8 cellular contexts compared by ENCODE assay signal in genomic region chr10:95133016-95133752, GRCh38.
DNase-seq lines count a peak whose midpoint lies in the region; ATAC-seq and TF ChIP-seq lines count a peak whose summit lies in the region.

No MANE protein-coding gene starts in this region.

- TF ChIP-seq CTCF in RWPE2 (IDR thresholded peaks at IDR 0.05; ENCODE audit: poor library complexity, severe bottlenecking) (peak; percentile 70), retinal pigment epithelial cell (conservative IDR thresholded peaks at IDR 0.05; ENCODE audit: low read depth, low read length) (peak; percentile 72)

- no peak overlapping the region for H3K4me3 ChIP-seq in GM23248
- H3K4me3 ChIP-seq in Karpas-422 (ENCODE audit: low read length) = no peak overlapping the region
- no peak overlapping the region for H3K4me3 ChIP-seq in RWPE2 (ENCODE audit: severe bottlenecking)
- no peak overlapping the region for H3K4me3 ChIP-seq in retinal pigment epithelial cell (ENCODE audit: low read length)

- 36 to 37% methylated on average over 4 of the region's 4 CpGs for WGBS in GM23248 (ENCODE audit: low coverage in 1 of 2, low lambda C conversion rate in 2 of 2, missing lambda C conversion rate in 2 of 2), 2 experiments

- in situ Hi-C loops in GM23248 (cut with MboI) = no loop called here

- H3K27me3 ChIP-seq in GM23248 (replicated peaks; ENCODE audit: insufficient read depth) = no peaks in the 10 kb centered on the region
- no peaks in the 10 kb centered on the region for H3K27me3 ChIP-seq in Karpas-422 (ENCODE audit: low read length)
- H3K27me3 ChIP-seq in RWPE2 (ENCODE audit: insufficient read depth, poor library complexity, severe bottlenecking) = no peaks in the 10 kb centered on the region

- H4K20me1 ChIP-seq in GM23248 (ENCODE audit: insufficient read depth) (no peaks in the 10 kb centered on the region), Karpas-422 (ENCODE audit: insufficient read depth, low read depth, low read length) (no peaks in the 10 kb centered on the region)

- H3F3A ChIP-seq in GM23248 (ENCODE audit: insufficient read depth) = no peaks in the 10 kb centered on the region

- no peak overlapping the region for H3K9ac ChIP-seq in GM23248
- no peak overlapping the region for H3K9ac ChIP-seq in Karpas-422 (ENCODE audit: low read length)

- H3K79me2 ChIP-seq in GM23248 (ENCODE audit: insufficient read depth) = no peaks in the 10 kb centered on the region
- H3K79me2 ChIP-seq in Karpas-422 (ENCODE audit: low read length) = no peaks in the 10 kb centered on the region

- H3K4me1 ChIP-seq in GM23248 (ENCODE audit: insufficient read depth) = no peaks in the 10 kb centered on the region
- peaks cover 6% of the 10 kb centered on the region for H3K4me1 ChIP-seq in Karpas-422 (ENCODE audit: low read length)
- H3K4me1 ChIP-seq in RWPE2 (ENCODE audit: insufficient read depth, poor library complexity, severe bottlenecking) = no peaks in the 10 kb centered on the region

- 0 out of 3 replicates have a peak, but pooled peaks have one; percentile 45 for ATAC-seq in RWPE2 (ENCODE audit: low read depth)
- ATAC-seq in Right ventricle myocardium superior (ENCODE audit: poor library complexity) = peak; percentile 45

- DNase-seq in GM03348 (ENCODE audit: low spot score) (peak; percentile 48), GM23248 (peak; percentile 85), Karpas-422 (peak; percentile 90), RWPE2 (ENCODE audit: low spot score) (no peak), Right ventricle myocardium superior (peak; percentile 57), retinal pigment epithelial cell (ENCODE audit: low read depth) (peak; percentile 13), DMS79 treated with DMSO at 0.1 percent for 48 hours (lab: John Stamatoyannopoulos, UW) (no peak)
- peak; percentile 80 for DNase-seq in activated effector memory CD4-positive, alpha-beta T cell treated with anti-CD3 and anti-CD28 coated beads, Interleukin-2, amount 50 U/mL, for 16 hours

- no peaks in the 10 kb centered on the region for H3K9me2 ChIP-seq in GM23248 (ENCODE audit: insufficient read depth)
- no peaks in the 10 kb centered on the region for H3K9me2 ChIP-seq in Karpas-422 (replicated peaks; ENCODE audit: insufficient read depth, low read length)

- no peak overlapping the region for H3K4me2 ChIP-seq in GM23248 (ENCODE audit: unreplicated experiment)
- no peak overlapping the region for H3K4me2 ChIP-seq in Karpas-422 (ENCODE audit: low read depth, low read length, poor library complexity, severe bottlenecking)

- H2AFZ ChIP-seq in GM23248 (no peak overlapping the region), Karpas-422 (ENCODE audit: low read length) (no peak overlapping the region)

- H3K9me3 ChIP-seq in GM23248 (ENCODE audit: low read depth) (no peaks in the 10 kb centered on the region), Karpas-422 (ENCODE audit: low read length) (no peaks in the 10 kb centered on the region), RWPE2 (ENCODE audit: severe bottlenecking) (no peaks in the 10 kb centered on the region)

- no peak overlapping the region for H3K27ac ChIP-seq in GM23248
- H3K27ac ChIP-seq in Karpas-422 (ENCODE audit: low read length) = no peak overlapping the region
- no peak overlapping the region for H3K27ac ChIP-seq in RWPE2 (ENCODE audit: poor library complexity, severe bottlenecking)

- H3K36me3 ChIP-seq in GM23248 (ENCODE audit: low read depth) = no peaks in the 10 kb centered on the region
- no peaks in the 10 kb centered on the region for H3K36me3 ChIP-seq in Karpas-422 (ENCODE audit: insufficient read depth, low read length)
- H3K36me3 ChIP-seq in RWPE2 (ENCODE audit: low read depth) = no peaks in the 10 kb centered on the region

- intact Hi-C loops in Right ventricle myocardium superior (cut with DNase I) = no loop called here

Comparison
In these comparisons a context has a peak if more than half of its experiments do, and no peak if none do; other contexts are left out.
1. DNase-seq: peak in GM03348 (single experiment), GM23248 (single experiment), Karpas-422 (single experiment), activated effector memory CD4-positive, alpha-beta T cell treated with anti-CD3 and anti-CD28 coated beads, Interleukin-2, amount 50 U/mL, for 16 hours (single experiment), Right ventricle myocardium superior (single experiment) and retinal pigment epithelial cell (single experiment); none in RWPE2 (single experiment) and DMS79 treated with DMSO at 0.1 percent for 48 hours (single experiment).